In genomic region chr12:22529281-22530060, GRCh38 we compare ENCODE assay signal across 9 cellular contexts. TPM values are rescaled to one million over a fixed set of nuclear protein-coding genes. Genes with fewer than 3 reads are reported as not detected.
A peak's percentile ranks its signal among the peaks of the same experiment; 100 is the strongest.
DNase-seq lines count a peak whose midpoint lies in the region; ATAC-seq, FAIRE-seq and TF ChIP-seq lines count a peak whose summit lies in the region.
"Had no signal": no experiment of that assay in that cellular context is flagged by ENCODE, and none has a peak within 500 bp of the region (broad histone marks: within the 10 kb centered on the region; RNA-seq: fewer than 3 reads in every experiment).

No MANE protein-coding gene starts in this region.

- peaks cover 16% of the 10 kb centered on the region for H3K36me3 ChIP-seq in BE2C
- no peaks in the 10 kb centered on the region for H3K36me3 ChIP-seq in parathyroid adenoma (ENCODE audit: control insufficient read depth, insufficient read depth, low read length)

- no peaks in the 10 kb centered on the region for H3K79me2 ChIP-seq in parathyroid adenoma

- no peak overlapping the region for H2AFZ ChIP-seq in parathyroid adenoma

- H3K4me3 ChIP-seq in BE2C (ENCODE audit: low read depth, low read length) (no peak overlapping the region), parathyroid adenoma (ENCODE audit: low read depth, low read length) (no peak overlapping the region)
- H3K4me3 ChIP-seq: SK-N-MC had no signal

- H3K9me3 ChIP-seq in BE2C (no peaks in the 10 kb centered on the region), parathyroid adenoma (ENCODE audit: control insufficient read depth, low read length) (no peaks in the 10 kb centered on the region)

- no peak overlapping the region for H3K27ac ChIP-seq in parathyroid adenoma
- H3K27ac ChIP-seq: SK-N-MC had no signal

- H3K4me1 ChIP-seq in BE2C: no peaks in the 10 kb centered on the region
- peaks cover 3% of the 10 kb centered on the region for H3K4me1 ChIP-seq in parathyroid adenoma

- no peaks in the 10 kb centered on the region for H3K27me3 ChIP-seq in BE2C
- no peaks in the 10 kb centered on the region for H3K27me3 ChIP-seq in parathyroid adenoma (ENCODE audit: control insufficient read depth, insufficient read depth, low read length)

- peak; percentile 73 for ATAC-seq in GM18498 (IDR thresholded peaks at IDR 0.05; ENCODE audit: unreplicated experiment)
- peak; percentile 80 for ATAC-seq in HG02870 (IDR thresholded peaks at IDR 0.05; ENCODE audit: unreplicated experiment)
- no peak for ATAC-seq in HG03095 (IDR thresholded peaks at IDR 0.05; ENCODE audit: unreplicated experiment)

- no peak for DNase-seq in BE2C
- DNase-seq in NCI-H460 (ENCODE audit: extremely low read depth, low read depth): peak; percentile 15
- no peak for DNase-seq in NCI-H1092 treated with DMSO at 0.1 percent for 48 hours (lab: John Stamatoyannopoulos, UW)

- FAIRE-seq in colon (lab: Jason Lieb, UNC): peak; percentile 92

- H3K9ac ChIP-seq in parathyroid adenoma: no peak overlapping the region

- peak; percentile 48 for TF ChIP-seq CTCF in BE2C (IDR thresholded peaks at IDR 0.05; ENCODE audit: low read depth, low read length)
- peak; percentile 46 for TF ChIP-seq CTCF in parathyroid adenoma (IDR thresholded peaks at IDR 0.05)

- H3K4me2 ChIP-seq in parathyroid adenoma (ENCODE audit: low read length): no peak overlapping the region

RNA-seq across cellular contexts. Expression of gene C2CD5, which starts 14.9 kb away (rescaled TPM):
- polyA plus RNA-seq in BE2C (2012; ENCODE audit: insufficient read depth, insufficient read length, low read depth): 17.2 TPM
- 6.7 and 9.5 TPM in 2 replicates for total RNA-seq in NCI-H460 (2014; rRNA removed; shearing (Covaris generic))
- 20.7 and 33.1 TPM in 2 replicates for polyA plus RNA-seq in NCI-H460 (2014; cell fraction: nucleus; rRNA removed)
